Comparison of ENCODE assay signal across 15 cellular contexts in genomic region chr5:6504677-6505414, GRCh38. TPM values are rescaled to one million over a fixed set of nuclear protein-coding genes. Genes with fewer than 3 reads are reported as not detected.
DNase-seq lines count a peak whose midpoint lies in the region; ATAC-seq and TF ChIP-seq lines count a peak whose summit lies in the region.
"Had no signal": no experiment of that assay in that cellular context is flagged by ENCODE, and none has a peak within 500 bp of the region (broad histone marks: within the 10 kb centered on the region; RNA-seq: fewer than 3 reads in every experiment).

No MANE protein-coding gene starts in this region.

- no peak overlapping the region for H4K8ac ChIP-seq in trophoblast cell (ENCODE audit: low read depth, low read length)

- no peaks in the 10 kb centered on the region for H3K36me3 ChIP-seq in mammary epithelial cell (ENCODE audit: insufficient read depth, low read length)
- H3K36me3 ChIP-seq in trophoblast cell (ENCODE audit: control insufficient read depth in 1 of 2, insufficient read depth in 2 of 2, low read length in 2 of 2) = no peaks in the 10 kb centered on the region
- H3K36me3 ChIP-seq: ascending aorta, ovary, vagina had no signal

- peak; percentile 33 for DNase-seq in cardiac septum (ENCODE audit: low spot score)
- DNase-seq in Right ventricle myocardium superior = no peak
- DNase-seq in NCI-H2196 treated with DMSO at 0.1 percent for 48 hours (lab: John Stamatoyannopoulos, UW; ENCODE audit: unreplicated experiment) = peak; percentile 28
- peak; percentile 8 for DNase-seq in mammary epithelial cell
- DNase-seq in trophoblast cell = no peak
- DNase-seq in AG08396 (ENCODE audit: low spot score) = no peak
- DNase-seq: activated CD4-positive, CD25-positive, alpha-beta regulatory T cell treated with anti-CD3 and anti-CD28 coated beads, Interleukin-2, amount 50 U/mL, for 72 hours; activated T-cell treated with anti-CD3 and anti-CD28 coated beads, Interleukin-2, amount 50 U/mL, for 24 hours; NCI-H2171; ovary had no signal

- TF ChIP-seq CTCF in mammary epithelial cell (conservative IDR thresholded peaks at IDR 0.05 in 1 of 2, IDR thresholded peaks at IDR 0.05 in 1 of 2; ENCODE audit: extremely low read depth in 1 of 2, insufficient read depth in 1 of 2, low read depth in 1 of 2, low read length in 2 of 2) = no peak

- intact Hi-C loops in cardiac septum (cut with DNase I) = no loop called here
- intact Hi-C loops in Right ventricle myocardium superior (cut with DNase I) = no loop called here
- intact Hi-C loops in mammary epithelial cell (cut with micrococcal nuclease) = no loop called here

- H3K4ac ChIP-seq in trophoblast cell (ENCODE audit: low read depth, low read length) = no peak overlapping the region

- H3K27me3 ChIP-seq in mammary epithelial cell (ENCODE audit: insufficient read depth, low read length) = no peaks in the 10 kb centered on the region
- no peaks in the 10 kb centered on the region for H3K27me3 ChIP-seq in trophoblast cell (ENCODE audit: insufficient read depth, low read length)
- H3K27me3 ChIP-seq: ascending aorta, ovary, vagina had no signal

- CTCF ChIA-PET in mammary epithelial cell (lab: Charles Lee; ENCODE audit: low non-redundant PET) = no interaction called here

- no peak overlapping the region for H2BK5ac ChIP-seq in trophoblast cell (ENCODE audit: low read depth, low read length, poor library complexity)

- no peak overlapping the region for H4K91ac ChIP-seq in trophoblast cell (ENCODE audit: low read depth, low read length)

- H3K27ac ChIP-seq in mammary epithelial cell (ENCODE audit: insufficient read depth, low read depth, low read length) (no peak overlapping the region), trophoblast cell (ENCODE audit: low read depth, low read length) (no peak overlapping the region)
- H3K27ac ChIP-seq: ascending aorta, ovary, SK-N-MC, vagina had no signal

- peaks cover 3% of the 10 kb centered on the region for H3K9me3 ChIP-seq in mammary epithelial cell (replicated peaks; ENCODE audit: insufficient read depth, low read length)
- H3K9me3 ChIP-seq in trophoblast cell (ENCODE audit: insufficient read depth, low read depth, low read length) = peaks cover 4% of the 10 kb centered on the region
- H3K9me3 ChIP-seq: ascending aorta, ovary, vagina had no signal

- no peak overlapping the region for H2BK12ac ChIP-seq in trophoblast cell (ENCODE audit: low read length)

- H3K4me3 ChIP-seq in mammary epithelial cell (replicated peaks in 1 of 3; ENCODE audit: insufficient read depth in 1 of 3, low read depth in 2 of 3, low read length in 3 of 3) = no peak overlapping the region
- no peak overlapping the region for H3K4me3 ChIP-seq in trophoblast cell (ENCODE audit: low read depth, low read length)
- H3K4me3 ChIP-seq: ascending aorta, ovary, SK-N-MC, vagina had no signal

- no peak overlapping the region for H3K4me2 ChIP-seq in mammary epithelial cell (ENCODE audit: insufficient read depth, low read depth, low read length)
- H3K4me2 ChIP-seq in trophoblast cell (ENCODE audit: low read length) = no peak overlapping the region

- H3K4me1 ChIP-seq in mammary epithelial cell (ENCODE audit: insufficient read depth, low read length) (peaks cover 2% of the 10 kb centered on the region), trophoblast cell (ENCODE audit: control insufficient read depth in 1 of 2, insufficient read depth in 2 of 2, low read length in 2 of 2) (peaks cover 0 to 3% of the 10 kb centered on the region in 2 experiments)
- H3K4me1 ChIP-seq: ascending aorta, vagina had no signal

- H2BK120ac ChIP-seq in trophoblast cell (ENCODE audit: insufficient read depth, low read length, poor library complexity) = no peak overlapping the region

- H3K79me2 ChIP-seq in mammary epithelial cell (ENCODE audit: insufficient read depth, low read length) = no peaks in the 10 kb centered on the region
- H3K79me2 ChIP-seq in trophoblast cell (ENCODE audit: control insufficient read depth, insufficient read depth, low read length, poor library complexity) = no peaks in the 10 kb centered on the region

- WGBS in mammary epithelial cell (ENCODE audit: low coverage, missing lambda C conversion rate) = 48% methylated on average over 8 of the region's 8 CpGs
- WGBS in trophoblast cell (ENCODE audit: extremely low coverage, insufficient coverage, insufficient read length) = no CpG with 5 or more reads among the region's 8 CpGs

- H4K12ac ChIP-seq in trophoblast cell (ENCODE audit: low read depth, low read length) = no peak overlapping the region

- no peak overlapping the region for H3K18ac ChIP-seq in trophoblast cell (ENCODE audit: low read length)

- no peaks in the 10 kb centered on the region for H3K79me1 ChIP-seq in trophoblast cell (ENCODE audit: low read length)

- H2AK5ac ChIP-seq in trophoblast cell (ENCODE audit: low read length) = no peak overlapping the region

- ATAC-seq in Right ventricle myocardium superior (ENCODE audit: poor library complexity) (no peak), HG02852 (IDR thresholded peaks at IDR 0.05; ENCODE audit: unreplicated experiment) (no peak), HG03342 (IDR thresholded peaks at IDR 0.05; ENCODE audit: unreplicated experiment) (no peak)

- H2AFZ ChIP-seq in mammary epithelial cell (ENCODE audit: low read depth, low read length) = no peak overlapping the region
- no peak overlapping the region for H2AFZ ChIP-seq in trophoblast cell (ENCODE audit: insufficient read depth, low read length, poor library complexity)

- no peak overlapping the region for H3K23ac ChIP-seq in trophoblast cell (ENCODE audit: low read length)

- no peak overlapping the region for H3K14ac ChIP-seq in trophoblast cell (ENCODE audit: low read length)

- in situ Hi-C loops in mammary epithelial cell (cut with MboI; ENCODE audit: low sequenced_read_pairs in 2 of 2) = no loop called here

- no peaks in the 10 kb centered on the region for H4K20me1 ChIP-seq in mammary epithelial cell (ENCODE audit: insufficient read depth, low read length)

- dilution Hi-C loops in mammary epithelial cell (cut with HindIII; ENCODE audit: low sequenced_read_pairs) = no loop called here

- BruUV-seq in mammary epithelial cell (replicated peaks; lab: Mats Ljungman, UMichigan) = no TSS peak

- H3K9ac ChIP-seq in mammary epithelial cell (ENCODE audit: insufficient read depth, low read length) (no peak overlapping the region), trophoblast cell (ENCODE audit: low read length) (no peak overlapping the region)

RNA-seq across cellular contexts. Expression of gene UBE2QL1, which starts 56.2 kb away (rescaled TPM):
- 13.1 TPM for total RNA-seq in cardiac septum
- 22.8 TPM for total RNA-seq in Right ventricle myocardium superior
- total RNA-seq in mammary epithelial cell = 1 to 10 TPM in 1 of 2 donors, not detected in 1; 1.0 TPM
- polyA plus RNA-seq in mammary epithelial cell = 0.01 TPM
- not detected for polyA minus RNA-seq in mammary epithelial cell
- polyA plus RNA-seq in trophoblast cell (2013) = 2.9 and 3.1 TPM in 2 replicates

Comparison
In these comparisons a context has a peak if more than half of its experiments do, and no peak if none do; other contexts are left out.
1. DNase-seq: peak in cardiac septum (single experiment), NCI-H2196 treated with DMSO at 0.1 percent for 48 hours (single experiment) and mammary epithelial cell (single experiment); none in Right ventricle myocardium superior (single experiment), trophoblast cell (0 of 2) and AG08396 (single experiment).